13 cellular contexts compared by ENCODE assay signal in genomic region chr9:87431831-87432230, GRCh38.
DNase-seq lines count a peak whose midpoint lies in the region; ATAC-seq and TF ChIP-seq lines count a peak whose summit lies in the region.
"Had no signal": no experiment of that assay in that cellular context is flagged by ENCODE, and none has a peak within 500 bp of the region (broad histone marks: within the 10 kb centered on the region; RNA-seq: fewer than 3 reads in every experiment).

No MANE protein-coding gene starts in this region.

- ATAC-seq in HG02571 (IDR thresholded peaks at IDR 0.05; ENCODE audit: unreplicated experiment) (no peak), HG03442 (IDR thresholded peaks at IDR 0.05; ENCODE audit: unreplicated experiment) (no peak)
- ATAC-seq in stimulated activated naive CD8-positive, alpha-beta T cell treated with anti-CD3 and anti-CD28 coated beads, Interleukin-15, Interleukin-2, amounts not matched to agents 100 U/mL and 50 U/mL, for 24 hours, result no peak
- ATAC-seq: K562 had no signal

- no peaks in the 10 kb centered on the region for H3K36me3 Mint-ChIP-seq in endothelial cell (ENCODE audit: low read depth, unreplicated experiment)
- H3K36me3 Mint-ChIP-seq in glutamatergic neuron (ENCODE audit: unreplicated experiment), result no peaks in the 10 kb centered on the region
- H3K36me3 Mint-ChIP-seq: CD14-positive monocyte; CD8-positive, alpha-beta memory T cell had no signal

- DNase-seq in AG20443 (ENCODE audit: low spot score) (peak; percentile 18), endothelial cell (ENCODE audit: low spot score) (no peak), glutamatergic neuron (no peak), HT-29 (ENCODE audit: low spot score) (no peak)
- DNase-seq in stimulated activated naive CD8-positive, alpha-beta T cell treated with anti-CD3 and anti-CD28 coated beads, Interleukin-15, Interleukin-2, amounts not matched to agents 100 U/mL and 50 U/mL, for 24 hours, result no peak
- DNase-seq: ACHN; Caco-2; CD8-positive, alpha-beta memory T cell; GF-D8 had no signal

- H3K4me1 Mint-ChIP-seq in endothelial cell (ENCODE audit: unreplicated experiment) (peaks cover 13% of the 10 kb centered on the region), glutamatergic neuron (ENCODE audit: low read depth, unreplicated experiment) (peaks cover 27% of the 10 kb centered on the region)
- H3K4me1 Mint-ChIP-seq: CD8-positive, alpha-beta memory T cell had no signal

- H3K27ac Mint-ChIP-seq in endothelial cell (ENCODE audit: unreplicated experiment), result peak overlapping the region; percentile 27
- peak overlapping the region; percentile 22 for H3K27ac Mint-ChIP-seq in glutamatergic neuron (ENCODE audit: unreplicated experiment)
- H3K27ac Mint-ChIP-seq: CD14-positive monocyte; CD8-positive, alpha-beta memory T cell had no signal

- H3K27me3 Mint-ChIP-seq in endothelial cell (ENCODE audit: unreplicated experiment) (peaks cover 2% of the 10 kb centered on the region), glutamatergic neuron (ENCODE audit: unreplicated experiment) (peaks cover 11% of the 10 kb centered on the region)

- no peak overlapping the region for H3K4me3 Mint-ChIP-seq in endothelial cell (ENCODE audit: unreplicated experiment)
- H3K4me3 Mint-ChIP-seq in glutamatergic neuron (ENCODE audit: unreplicated experiment), result peak overlapping the region; percentile 15
- H3K4me3 Mint-ChIP-seq: CD14-positive monocyte; CD8-positive, alpha-beta memory T cell had no signal

- TF ChIP-seq CTCF in endothelial cell (IDR thresholded peaks at IDR 0.05; ENCODE audit: unreplicated experiment) (no peak), glutamatergic neuron (IDR thresholded peaks at IDR 0.05; ENCODE audit: partially characterized antibody, unreplicated experiment) (no peak)

- no peaks in the 10 kb centered on the region for H3K9me3 Mint-ChIP-seq in endothelial cell (ENCODE audit: unreplicated experiment)
- peaks cover 6% of the 10 kb centered on the region for H3K9me3 Mint-ChIP-seq in glutamatergic neuron (ENCODE audit: unreplicated experiment)
- H3K9me3 Mint-ChIP-seq: CD8-positive, alpha-beta memory T cell had no signal
